16 cellular contexts compared by ENCODE assay signal in the genomic region with DNA sequence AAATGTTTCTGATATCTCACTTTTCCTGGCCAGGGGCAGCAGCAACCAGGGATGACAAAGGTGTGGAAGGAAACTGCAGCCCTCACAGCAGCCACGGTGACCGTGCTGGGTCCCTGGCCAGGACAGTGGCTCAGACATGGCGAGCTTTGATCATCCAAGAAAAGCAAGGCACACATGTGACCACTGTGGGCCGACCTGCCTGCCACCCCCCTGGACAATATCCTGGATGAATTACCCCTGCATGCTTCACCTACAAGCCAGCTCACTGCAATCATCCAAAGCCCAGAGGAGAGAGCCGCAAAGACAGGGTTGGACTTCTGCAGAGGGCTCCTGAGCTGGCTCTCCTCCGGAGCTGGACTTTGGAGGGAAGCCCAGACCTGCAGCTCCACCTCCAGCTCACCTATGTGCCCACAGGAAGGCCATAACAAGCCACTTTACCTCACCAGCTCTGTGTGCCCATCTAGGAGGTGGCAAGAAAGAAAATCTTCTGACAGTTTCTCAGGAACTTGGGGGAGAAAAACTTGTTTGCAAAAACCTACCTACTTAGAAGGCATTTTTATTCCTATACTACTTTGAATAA. TPM values are rescaled to one million over a fixed set of nuclear protein-coding genes. Genes with fewer than 3 reads are reported as not detected.
DNase-seq lines count a peak whose midpoint lies in the region; ATAC-seq and TF ChIP-seq lines count a peak whose summit lies in the region.
"Had no signal": no experiment of that assay in that cellular context is flagged by ENCODE, and none has a peak within 500 bp of the region (broad histone marks: within the 10 kb centered on the region; RNA-seq: fewer than 3 reads in every experiment).

No MANE protein-coding gene starts in this region.

- no peaks in the 10 kb centered on the region for H3K4me1 Mint-ChIP-seq in activated CD4-positive, alpha-beta memory T cell treated with anti-CD3 and anti-CD28 coated beads for 36 hours (ENCODE audit: low read depth)

- POLR2A ChIA-PET in activated CD4-positive, alpha-beta memory T cell treated with anti-CD3 and anti-CD28 coated beads for 36 hours (lab: Charles Lee) = no interaction called here

- H3K4me1 ChIP-seq in breast epithelium = peaks cover 0 to 3% of the 10 kb centered on the region in 2 donors

- DNase-seq in DMS153 (lab: John Stamatoyannopoulos, UW) = peak; percentile 25
- DNase-seq in DMS153 treated with DMSO at 0.1 percent for 48 hours (lab: John Stamatoyannopoulos, UW; ENCODE audit: unreplicated experiment) = no peak
- DNase-seq in breast epithelium (ENCODE audit: low spot score in 2 of 2) = peak; percentile 47 to 73
- DNase-seq in mucosa of gallbladder (ENCODE audit: low spot score) = peak; percentile 23
- DNase-seq in activated CD4-positive, alpha-beta memory T cell treated with anti-CD3 and anti-CD28 coated beads for 36 hours = no peak
- DNase-seq: activated T-cell treated with anti-CD3 and anti-CD28 coated beads for 4 hours; foreskin fibroblast; NCI-H1436; NK-92 treated with Interleukin-12 subunit alpha and Interleukin-12 subunit beta, amount 100 ng/mL, for 24 hours; T1000 had no signal

- TF ChIP-seq CTCF in breast epithelium (IDR thresholded peaks at IDR 0.05) = no peak

- H3K27ac ChIP-seq in breast epithelium = peak overlapping the region; percentile 88 to 99
- H3K27ac ChIP-seq in temporal lobe (ENCODE audit: low read depth, low read length) = peak overlapping the region; percentile 40
- H3K27ac ChIP-seq: 22Rv1, cardiac muscle cell, HL-60 had no signal

- no peak overlapping the region for H3K4me3 Mint-ChIP-seq in activated CD4-positive, alpha-beta memory T cell treated with anti-CD3 and anti-CD28 coated beads for 36 hours

- CTCF ChIA-PET in activated CD4-positive, alpha-beta memory T cell treated with anti-CD3 and anti-CD28 coated beads for 36 hours (lab: Charles Lee) = interaction anchor here (1.3 kb wide), 1 partner anchor 299 kb away, joined by 4 read pairs; no protein-coding TSS in a partner anchor

- no peaks in the 10 kb centered on the region for H3K36me3 ChIP-seq in breast epithelium
- H3K36me3 ChIP-seq: cardiac muscle cell had no signal

- H3K27me3 Mint-ChIP-seq in activated CD4-positive, alpha-beta memory T cell treated with anti-CD3 and anti-CD28 coated beads for 36 hours = peaks cover 44% of the 10 kb centered on the region

- no peak for ATAC-seq in GM21529 (IDR thresholded peaks at IDR 0.05; ENCODE audit: unreplicated experiment)
- ATAC-seq in HG02763 (IDR thresholded peaks at IDR 0.05; ENCODE audit: unreplicated experiment) = no peak

- no peaks in the 10 kb centered on the region for H3K9me3 Mint-ChIP-seq in activated CD4-positive, alpha-beta memory T cell treated with anti-CD3 and anti-CD28 coated beads for 36 hours

- no peak overlapping the region for H3K27ac Mint-ChIP-seq in activated CD4-positive, alpha-beta memory T cell treated with anti-CD3 and anti-CD28 coated beads for 36 hours

- TF ChIP-seq POLR2A in breast epithelium (IDR thresholded peaks at IDR 0.05) = no peak

- H3K9me3 ChIP-seq in breast epithelium = no peaks in the 10 kb centered on the region

- no peaks in the 10 kb centered on the region for H3K36me3 Mint-ChIP-seq in activated CD4-positive, alpha-beta memory T cell treated with anti-CD3 and anti-CD28 coated beads for 36 hours

- peak overlapping the region in 2 of 3 donors; percentile 75 to 99 for H3K4me3 ChIP-seq in breast epithelium

- no peaks in the 10 kb centered on the region for H3K27me3 ChIP-seq in breast epithelium

- intact Hi-C loops in breast epithelium (cut with DNase I; ENCODE audit: low total_unique reads) = no loop called here
- intact Hi-C loops in activated CD4-positive, alpha-beta memory T cell treated with anti-CD3 and anti-CD28 coated beads for 36 hours (cut with micrococcal nuclease) = loop anchor here (10.0 kb wide), 1 partner anchor 946 kb away; the partner anchor contains the start of gene HMX2

RNA-seq across cellular contexts. Expression of gene CHST15, which starts 2.7 kb away (rescaled TPM):
- 10 to 100 TPM; 19.0 to 57.8 (median 56.4) TPM for total RNA-seq in breast epithelium
- 23.5 TPM for total RNA-seq in mucosa of gallbladder
- total RNA-seq in temporal lobe = 38.8 TPM
- total RNA-seq in activated CD4-positive, alpha-beta memory T cell treated with anti-CD3 and anti-CD28 coated beads for 36 hours = under 1 TPM; 0.05 to 0.12 TPM

Comparison
In these comparisons a context has a peak if more than half of its experiments do, and no peak if none do; other contexts are left out.
1. DNase-seq: peak in DMS153 (single experiment), breast epithelium (2 of 2) and mucosa of gallbladder (single experiment); none in DMS153 treated with DMSO at 0.1 percent for 48 hours (single experiment) and activated CD4-positive, alpha-beta memory T cell treated with anti-CD3 and anti-CD28 coated beads for 36 hours (single experiment).
2. RNA of gene CHST15, which starts 2.7 kb away (total RNA-seq): 19.0 to 57.8 TPM in breast epithelium, 38.8 TPM in temporal lobe (single experiment) and 23.5 TPM in mucosa of gallbladder (single experiment); 0.05 to 0.12 TPM in activated CD4-positive, alpha-beta memory T cell treated with anti-CD3 and anti-CD28 coated beads for 36 hours; every median in the first group is over 10 times any median in the second.